Comparison of ENCODE assay signal across 10 cellular contexts in genomic region chr15:47185222-47185800, GRCh38.
DNase-seq lines count a peak whose midpoint lies in the region; ATAC-seq and TF ChIP-seq lines count a peak whose summit lies in the region.
"Had no signal": no experiment of that assay in that cellular context is flagged by ENCODE, and none has a peak within 500 bp of the region (broad histone marks: within the 10 kb centered on the region; RNA-seq: fewer than 3 reads in every experiment).

No MANE protein-coding gene starts in this region.

- no peaks in the 10 kb centered on the region for H3K9me2 ChIP-seq in PC-3 (replicated peaks; ENCODE audit: low read length)

- peaks cover 44% of the 10 kb centered on the region for H3K27me3 ChIP-seq in PC-3 (ENCODE audit: low read length)
- peaks cover 43% of the 10 kb centered on the region for H3K27me3 ChIP-seq in skeletal muscle satellite cell (ENCODE audit: control insufficient read depth, insufficient read depth, low read length)

- POLR2A ChIA-PET in PC-3 (lab: Charles Lee; ENCODE audit: unreplicated experiment) = no interaction called here

- peak overlapping the region; percentile 86 for H3K4me2 ChIP-seq in PC-3 (ENCODE audit: low read length)
- H3K4me2 ChIP-seq in skeletal muscle satellite cell (ENCODE audit: low read length) = peak overlapping the region; percentile 78

- BruUV-seq in PC-3 (replicated peaks; lab: Mats Ljungman, UMichigan) = no TSS peak

- H4K20me1 ChIP-seq in PC-3 (ENCODE audit: low read length) = no peaks in the 10 kb centered on the region

- CTCF ChIA-PET in PC-3 (lab: Charles Lee) = interaction anchor here (0.8 kb wide), 1 partner anchor 1100 kb away, joined by 3 read pairs; no protein-coding TSS in a partner anchor

- no peak overlapping the region for H3K27ac ChIP-seq in PC-3 (ENCODE audit: low read length)
- H3K27ac ChIP-seq: A549 had no signal

- TF ChIP-seq CTCF in PC-3 (conservative IDR thresholded peaks at IDR 0.05; ENCODE audit: low read depth, low read length) = no peak

- H3K4me3 ChIP-seq in PC-3 (ENCODE audit: low read length) = peak overlapping the region; percentile 57
- peak overlapping the region; percentile 69 for H3K4me3 ChIP-seq in skeletal muscle satellite cell (ENCODE audit: low read length)
- H3K4me3 ChIP-seq: A549 had no signal

- no peaks in the 10 kb centered on the region for H3K79me2 ChIP-seq in PC-3 (ENCODE audit: low read length)

- H3F3A ChIP-seq in PC-3 (ENCODE audit: low read length, unreplicated experiment) = no peaks in the 10 kb centered on the region

- H3K4me1 ChIP-seq in PC-3 (ENCODE audit: insufficient read depth, low read length) = no peaks in the 10 kb centered on the region
- H3K4me1 ChIP-seq in skeletal muscle satellite cell (ENCODE audit: control insufficient read depth, insufficient read depth, low read length) = peaks cover 10% of the 10 kb centered on the region
- H3K4me1 ChIP-seq: A549 had no signal

- DNase-seq in NCI-H1417 (lab: John Stamatoyannopoulos, UW) (peak in 2 of 3 experiments; percentile 46 to 59), NCI-H1417 treated with DMSO at 0.1 percent for 48 hours (lab: John Stamatoyannopoulos, UW) (no peak), PC-3 (no peak), hepatic stellate cell (ENCODE audit: low spot score) (peak; percentile 8), UCSD-AML1 (lab: John Stamatoyannopoulos, UW; ENCODE audit: unreplicated experiment) (no peak)
- no peak for DNase-seq in stimulated activated CD8-positive, alpha-beta memory T cell treated with anti-CD3 and anti-CD28 coated beads, Interleukin-4, amount 100 ng/mL, for 48 hours
- no peak for DNase-seq in activated effector memory CD4-positive, alpha-beta T cell treated with Interleukin-2 at 50 U/mL for 16 hours
- DNase-seq: SW 1271 had no signal

- peak overlapping the region; percentile 75; the same call in 1 of the 2 replicates for H2AFZ ChIP-seq in PC-3 (ENCODE audit: low read length)

- H3K9me3 ChIP-seq in PC-3 (ENCODE audit: low read length) (no peaks in the 10 kb centered on the region), skeletal muscle satellite cell (replicated peaks; ENCODE audit: low read length) (no peaks in the 10 kb centered on the region)
- H3K9me3 ChIP-seq: A549 had no signal

- H3K9ac ChIP-seq in PC-3 (ENCODE audit: low read length) = no peak overlapping the region
- no peak overlapping the region for H3K9ac ChIP-seq in skeletal muscle satellite cell (ENCODE audit: low read depth, low read length)

- no peaks in the 10 kb centered on the region for H3K36me3 ChIP-seq in PC-3 (ENCODE audit: low read depth, low read length)
- H3K36me3 ChIP-seq in skeletal muscle satellite cell (ENCODE audit: insufficient read depth, low read length) = no peaks in the 10 kb centered on the region

- no peak for ATAC-seq in PC-3

- intact Hi-C loops in PC-3 (cut with micrococcal nuclease) = loop anchor here (10.0 kb wide), 1 partner anchor 1471 kb away; no protein-coding TSS in a partner anchor

Comparison
In these comparisons a context has a peak if more than half of its experiments do, and no peak if none do; other contexts are left out.
1. DNase-seq: peak in NCI-H1417 (2 of 3) and hepatic stellate cell (single experiment); none in NCI-H1417 treated with DMSO at 0.1 percent for 48 hours (single experiment), PC-3 (single experiment), UCSD-AML1 (single experiment), stimulated activated CD8-positive, alpha-beta memory T cell treated with anti-CD3 and anti-CD28 coated beads, Interleukin-4, amount 100 ng/mL, for 48 hours (single experiment) and activated effector memory CD4-positive, alpha-beta T cell treated with Interleukin-2 at 50 U/mL for 16 hours (single experiment).